10 cellular contexts compared by ENCODE assay signal in the genomic region with DNA sequence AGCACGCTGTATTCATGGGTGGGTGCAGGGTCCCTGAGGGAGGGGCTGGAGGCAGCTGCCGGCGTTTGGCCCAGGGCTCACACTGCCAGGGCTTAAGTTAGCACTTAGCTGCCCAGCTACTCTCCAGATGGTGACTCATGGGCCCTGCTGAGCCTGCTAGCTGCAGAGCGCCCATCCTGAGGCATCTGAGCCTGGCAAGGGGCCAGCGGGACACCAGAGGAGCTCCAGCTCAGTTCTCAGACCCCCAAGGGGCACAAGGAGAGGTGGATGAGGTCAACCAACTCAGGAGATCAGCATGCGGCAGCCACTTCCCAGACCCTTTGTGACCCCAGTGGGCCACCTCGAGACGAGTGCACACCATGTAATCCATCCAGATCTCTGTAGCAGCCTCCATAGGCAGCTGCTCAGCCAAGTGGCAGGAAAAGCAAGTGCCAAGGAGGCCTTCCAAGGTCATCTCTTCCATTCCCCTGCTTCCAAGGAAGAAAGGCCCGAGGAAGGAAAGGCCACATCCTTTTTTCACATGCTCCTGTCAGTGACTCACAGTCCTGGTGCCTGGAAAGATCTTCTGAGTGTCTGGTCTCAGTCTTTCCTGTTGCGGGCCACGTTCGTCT. TPM values are rescaled to one million over a fixed set of nuclear protein-coding genes. Genes with fewer than 3 reads are reported as not detected.
A peak's percentile ranks its signal among the peaks of the same experiment; 100 is the strongest.
DNase-seq lines count a peak whose midpoint lies in the region; ATAC-seq and TF ChIP-seq lines count a peak whose summit lies in the region.
"Had no signal": no experiment of that assay in that cellular context is flagged by ENCODE, and none has a peak within 500 bp of the region (broad histone marks: within the 10 kb centered on the region; RNA-seq: fewer than 3 reads in every experiment).

No MANE protein-coding gene starts in this region.

- H3K9me3 ChIP-seq in adrenal gland (replicated peaks in 1 of 3) (no peaks in the 10 kb centered on the region), heart left ventricle (no peaks in the 10 kb centered on the region), thoracic aorta (no peaks in the 10 kb centered on the region)
- H3K9me3 ChIP-seq: mucosa of descending colon had no signal

- TF ChIP-seq CTCF in adrenal gland (IDR thresholded peaks at IDR 0.05) (no peak), heart left ventricle (IDR thresholded peaks at IDR 0.05) (no peak), thoracic aorta (IDR thresholded peaks at IDR 0.05) (no peak)

- ATAC-seq in heart left ventricle, result peak; percentile 6 to 78 (median 61)
- ATAC-seq in thoracic aorta (ENCODE audit: insufficient number of reproducible peaks, low FRiP score, low read depth), result no peak
- ATAC-seq: mucosa of descending colon had no signal

- no peaks in the 10 kb centered on the region for H3K36me3 ChIP-seq in adrenal gland (replicated peaks in 1 of 2)
- peaks cover 0 to 12% (median 0%) of the 10 kb centered on the region in 9 donors for H3K36me3 ChIP-seq in heart left ventricle
- peaks cover 11% of the 10 kb centered on the region for H3K36me3 ChIP-seq in thoracic aorta

- intact Hi-C loops in adrenal gland (cut with DNase I) (no loop called here), heart left ventricle (cut with DNase I) (loop anchor here in 3 of 10 donors (5.0 kb wide), 1 partner anchor 34 kb away; the partner anchor contains the start of gene FOXP4 (in 3 of the 3))

- no peak for TF ChIP-seq POLR2A in adrenal gland (IDR thresholded peaks at IDR 0.05)
- TF ChIP-seq POLR2A in heart left ventricle (IDR thresholded peaks at IDR 0.05), result no peak

- H3K4me3 ChIP-seq in adrenal gland (no peak overlapping the region), heart left ventricle (no peak overlapping the region), thoracic aorta (no peak overlapping the region)
- H3K4me3 ChIP-seq: mucosa of descending colon had no signal

- H3K4me1 ChIP-seq in adrenal gland (replicated peaks in 1 of 2), result peaks cover 6 to 33% of the 10 kb centered on the region in 2 donors
- peaks cover 0 to 67% (median 19%) of the 10 kb centered on the region in 12 donors for H3K4me1 ChIP-seq in heart left ventricle
- peaks cover 25 to 50% of the 10 kb centered on the region in 2 donors for H3K4me1 ChIP-seq in thoracic aorta (ENCODE audit: control insufficient read depth in 1 of 2, low read depth in 2 of 2)

- DNase-seq in HT1080 (ENCODE audit: low read depth) (peak; percentile 98), adrenal gland (peak; percentile 43 to 84 (median 73)), heart left ventricle (peak in 4 of 5 donors; percentile 35 to 80 (median 76)), thoracic aorta (ENCODE audit: low spot score) (peak; percentile 53), NCI-H526 (lab: John Stamatoyannopoulos, UW) (no peak), DMS153 treated with DMSO at 0.1 percent for 48 hours (lab: John Stamatoyannopoulos, UW; ENCODE audit: unreplicated experiment) (no peak), GM19240 (ENCODE audit: insufficient read length, low spot score) (no peak)
- no peak for DNase-seq in stimulated activated naive CD4-positive, alpha-beta T cell (lab: John Stamatoyannopoulos, UW)
- DNase-seq: NCI-H187 treated with DMSO at 0.1 percent for 48 hours had no signal

- peak overlapping the region in 2 of 5 donors; percentile 56 to 67 for H3K27ac ChIP-seq in adrenal gland
- peak overlapping the region in 4 of 12 donors; percentile 17 to 47 (median 32) for H3K27ac ChIP-seq in heart left ventricle
- peak overlapping the region; percentile 14 to 36 for H3K27ac ChIP-seq in thoracic aorta

- H3K27me3 ChIP-seq in adrenal gland (no peaks in the 10 kb centered on the region), heart left ventricle (no peaks in the 10 kb centered on the region), thoracic aorta (replicated peaks; ENCODE audit: insufficient read depth) (no peaks in the 10 kb centered on the region)

- 41 to 59% (median 51%) methylated on average over 6 to 12 of the region's 12 CpGs for WGBS in adrenal gland, 4 donors
- 63 to 72% (median 67%) methylated on average over 10 to 12 of the region's 12 CpGs for WGBS in heart left ventricle, 4 donors

RNA-seq across cellular contexts. Expression of gene FOXP4, which starts 35.3 kb away (rescaled TPM):
- total RNA-seq in HT1080 (2014; rRNA removed; shearing (Covaris generic)), result 4.9 and 10.8 TPM in 2 replicates
- polyA plus RNA-seq in HT1080 (2015; cell fraction: cytosol; rRNA removed), result 27.1 and 29.7 TPM in 2 replicates
- polyA plus RNA-seq in HT1080 (2015; cell fraction: nucleus; rRNA removed), result 16.2 and 18.2 TPM in 2 replicates
- 10 to 100 TPM in 5 of 8 donors, 1 to 10 TPM in 3; 6.8 to 17.3 (median 13.2) TPM for total RNA-seq in adrenal gland
- 10 to 100 TPM in 2 of 3 donors, 1 to 10 TPM in 1; 3.7 to 18.2 (median 10.0) TPM for polyA plus RNA-seq in adrenal gland
- 10 to 100 TPM; 11.3 to 22.5 (median 16.0) TPM for total RNA-seq in heart left ventricle
- polyA plus RNA-seq in heart left ventricle, result 10 to 100 TPM; 10.9 to 17.9 TPM
- total RNA-seq in thoracic aorta, result 10 to 100 TPM; 15.7 to 21.0 TPM

RNA-seq across cellular contexts. Expression of gene MDFI, which starts 56.8 kb away (rescaled TPM):
- 40.3 and 45.8 TPM in 2 replicates for total RNA-seq in HT1080 (2014; rRNA removed; shearing (Covaris generic))
- 46.9 and 62.8 TPM in 2 replicates for polyA plus RNA-seq in HT1080 (2015; cell fraction: cytosol; rRNA removed)
- 52.6 and 59.2 TPM in 2 replicates for polyA plus RNA-seq in HT1080 (2015; cell fraction: nucleus; rRNA removed)
- total RNA-seq in adrenal gland (10 to 100 TPM in 4 of 8 donors, 1 to 10 TPM in 4; 5.1 to 26.6 (median 9.7) TPM), heart left ventricle (1 to 10 TPM in 6 of 9 donors, under 1 TPM in 3; 0.35 to 9.3 (median 2.2) TPM), thoracic aorta (10 to 100 TPM in 1 of 2 donors, 1 to 10 TPM in 1; 5.1 to 10.3 TPM)
- polyA plus RNA-seq in adrenal gland (10 to 100 TPM in 2 of 3 donors, under 1 TPM in 1; 0.44 to 12.8 (median 12.6) TPM), heart left ventricle (1 to 10 TPM in 1 of 2 donors, under 1 TPM in 1; 0.76 to 2.9 TPM)

Comparison
In these comparisons a context has a peak if more than half of its experiments do, and no peak if none do; other contexts are left out.
1. DNase-seq: peak in HT1080 (single experiment), adrenal gland (7 of 7), heart left ventricle (4 of 5) and thoracic aorta (single experiment); none in NCI-H526 (0 of 2), stimulated activated naive CD4-positive, alpha-beta T cell (0 of 6), DMS153 treated with DMSO at 0.1 percent for 48 hours (single experiment) and GM19240 (single experiment).